13 cellular contexts compared by ENCODE assay signal in the genomic region with DNA sequence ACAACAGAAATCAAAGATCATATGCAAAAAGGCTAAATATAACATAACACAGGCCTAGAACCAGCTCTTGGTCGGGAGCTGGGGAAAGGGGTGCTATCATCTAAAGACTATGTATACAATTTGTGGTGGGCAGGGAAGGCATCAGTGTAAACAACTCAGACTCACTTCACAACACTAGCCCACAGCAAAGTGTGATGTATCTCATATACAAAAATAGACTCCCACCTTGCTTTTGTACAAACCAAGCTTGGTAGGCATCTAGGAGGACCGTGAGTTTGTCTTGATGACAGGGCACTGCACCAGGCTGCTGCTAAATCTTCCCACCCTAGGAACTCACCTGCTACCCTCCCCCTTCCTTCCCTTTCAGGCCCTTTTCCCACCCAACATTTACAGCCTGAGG. TPM values are rescaled to one million over a fixed set of nuclear protein-coding genes. Genes with fewer than 3 reads are reported as not detected.
DNase-seq lines count a peak whose midpoint lies in the region; ATAC-seq and TF ChIP-seq lines count a peak whose summit lies in the region.
"Had no signal": no experiment of that assay in that cellular context is flagged by ENCODE, and none has a peak within 500 bp of the region (broad histone marks: within the 10 kb centered on the region; RNA-seq: fewer than 3 reads in every experiment).

No MANE protein-coding gene starts in this region.

- intact Hi-C loops in natural killer cell (cut with micrococcal nuclease) = loop anchor here (2.0 to 5.0 kb wide), 2 partner anchors 15 to 349 kb away; no protein-coding TSS in a partner anchor

- DNase-seq in activated T-cell treated with anti-CD3 and anti-CD28 coated beads, Interleukin-2, amount 50 U/mL, for 24 hours = no peak
- DNase-seq in activated T-cell treated with anti-CD3 and anti-CD28 coated beads, Interleukin-2, amount 50 U/mL, for 1 hour = no peak
- no peak for DNase-seq in T-cell
- DNase-seq in natural killer cell = no peak
- DNase-seq in HEK293T (ENCODE audit: extremely low spot score) = no peak
- no peak for DNase-seq in HFFc6
- DNase-seq: ACHN; CD4-positive, CD25-positive, alpha-beta regulatory T cell; DMS79; HCEC 1CT had no signal

- ATAC-seq in T-cell (replicated peaks in 1 of 4) (no peak), natural killer cell (peak; percentile 72 to 76 (median 74)), HG02970 (IDR thresholded peaks at IDR 0.05; ENCODE audit: low FRiP score, unreplicated experiment) (no peak)
- ATAC-seq: GM12878, HepG2 had no signal

- H3K4me1 Mint-ChIP-seq in activated T-cell treated with anti-CD3 and anti-CD28 coated beads, Interleukin-2, amount 50 U/mL, for 24 hours (ENCODE audit: low read depth) = peaks cover 26% of the 10 kb centered on the region
- H3K4me1 Mint-ChIP-seq in T-cell = peaks cover 29 to 39% (median 31%) of the 10 kb centered on the region in 3 donors
- peaks cover 73 to 74% of the 10 kb centered on the region in 2 donors for H3K4me1 Mint-ChIP-seq in natural killer cell
- H3K4me1 Mint-ChIP-seq in HFFc6 (ENCODE audit: low read depth) = peaks cover 27% of the 10 kb centered on the region

- H3K27ac Mint-ChIP-seq in activated T-cell treated with anti-CD3 and anti-CD28 coated beads, Interleukin-2, amount 50 U/mL, for 24 hours = peak overlapping the region; percentile 41
- peak overlapping the region; percentile 67 to 68 for H3K27ac Mint-ChIP-seq in T-cell
- peak overlapping the region; percentile 68 to 84 for H3K27ac Mint-ChIP-seq in natural killer cell
- no peak overlapping the region for H3K27ac Mint-ChIP-seq in HFFc6

- no peak for TF ChIP-seq CTCF in natural killer cell (IDR thresholded peaks at IDR 0.05)
- no peak for TF ChIP-seq CTCF in HFFc6 (IDR thresholded peaks at IDR 0.05)

- no peaks in the 10 kb centered on the region for H3K9me3 Mint-ChIP-seq in activated T-cell treated with anti-CD3 and anti-CD28 coated beads, Interleukin-2, amount 50 U/mL, for 24 hours
- H3K9me3 Mint-ChIP-seq in T-cell (no peaks in the 10 kb centered on the region), natural killer cell (no peaks in the 10 kb centered on the region), HFFc6 (no peaks in the 10 kb centered on the region)

- POLR2A ChIA-PET in T-cell (lab: Charles Lee) = no interaction called here
- POLR2A ChIA-PET in HEK293T (lab: Yijun Ruan, JAX) = no interaction called here

- peaks cover 10% of the 10 kb centered on the region for H3K36me3 Mint-ChIP-seq in activated T-cell treated with anti-CD3 and anti-CD28 coated beads, Interleukin-2, amount 50 U/mL, for 24 hours (ENCODE audit: low read depth)
- H3K36me3 Mint-ChIP-seq in T-cell (no peaks in the 10 kb centered on the region), natural killer cell (no peaks in the 10 kb centered on the region), HFFc6 (ENCODE audit: low read depth) (no peaks in the 10 kb centered on the region)
- H3K36me3 Mint-ChIP-seq: CD4-positive, CD25-positive, alpha-beta regulatory T cell had no signal

- CTCF ChIA-PET in T-cell (lab: Charles Lee) = interaction anchor here in 1 of 2 donors (0.7 kb wide), 1 partner anchor 29 kb away, joined by 3 read pairs; no protein-coding TSS in a partner anchor
- CTCF ChIA-PET in HEK293T (lab: Yijun Ruan, JAX) = interaction anchor here (0.6 kb wide), 1 partner anchor 21 kb away, joined by 3 read pairs; no protein-coding TSS in a partner anchor

- H3K27me3 Mint-ChIP-seq in activated T-cell treated with anti-CD3 and anti-CD28 coated beads, Interleukin-2, amount 50 U/mL, for 24 hours = no peaks in the 10 kb centered on the region
- no peaks in the 10 kb centered on the region for H3K27me3 Mint-ChIP-seq in T-cell
- no peaks in the 10 kb centered on the region for H3K27me3 Mint-ChIP-seq in natural killer cell (ENCODE audit: low read depth in 2 of 2)
- H3K27me3 Mint-ChIP-seq in HFFc6 (ENCODE audit: insufficient read depth) = peaks cover 6% of the 10 kb centered on the region

- H3K4me3 Mint-ChIP-seq in activated T-cell treated with anti-CD3 and anti-CD28 coated beads, Interleukin-2, amount 50 U/mL, for 24 hours = no peak overlapping the region
- H3K4me3 Mint-ChIP-seq in T-cell (no peak overlapping the region), natural killer cell (peak overlapping the region; percentile 51), HFFc6 (no peak overlapping the region)
- H3K4me3 Mint-ChIP-seq: CD4-positive, CD25-positive, alpha-beta regulatory T cell had no signal

TF ChIP-seq in HEK293T, 16 proteins besides CTCF, POLR2A, EP300 and RAD21:
- no peak for TF ChIP-seq ELF4 (IDR thresholded peaks at IDR 0.05)
- no peak for TF ChIP-seq HDGF (IDR thresholded peaks at IDR 0.05; ENCODE audit: borderline replicate concordance)
- TF ChIP-seq FOXA1 (IDR thresholded peaks at IDR 0.05) = no peak
- TF ChIP-seq TARDBP (IDR thresholded peaks at IDR 0.05) = no peak
- no peak for TF ChIP-seq LEF1 (IDR thresholded peaks at IDR 0.05; ENCODE audit: borderline replicate concordance)
- TF ChIP-seq FOXM1 (IDR thresholded peaks at IDR 0.05; ENCODE audit: borderline replicate concordance) = no peak
- no peak for TF ChIP-seq SP1 (IDR thresholded peaks at IDR 0.05)
- no peak for TF ChIP-seq ARNT (IDR thresholded peaks at IDR 0.05)
- TF ChIP-seq L3MBTL2 (conservative IDR thresholded peaks at IDR 0.05) = no peak
TF ChIP-seq in HEK293T: peak in this region for 0.

RNA-seq across cellular contexts. Expression of a gene that starts 33.0 kb away (rescaled TPM):
- total RNA-seq in T-cell (1 to 10 TPM; 3.1 to 6.9 (median 6.3) TPM), natural killer cell (10 to 100 TPM in 1 of 3 donors, 1 to 10 TPM in 2; 7.2 to 11.4 (median 7.9) TPM)
- total RNA-seq in HFFc6 (2021; fragmentation: NEBNext Ultra II Directional; extraction: Animal tissue kit (Norgen Biotek cat#: 25700)) = 1 to 10 TPM; 3.6 to 8.7 (median 7.5) TPM

Comparison
In these comparisons a context has a peak if more than half of its experiments do, and no peak if none do; other contexts are left out.
1. ATAC-seq: peak in natural killer cell (3 of 3); none in T-cell (0 of 4) and HG02970 (single experiment).